Comparison of ENCODE assay signal across 8 cellular contexts in genomic region chr1:171251741-171252300, GRCh38. TPM values are rescaled to one million over a fixed set of nuclear protein-coding genes. Genes with fewer than 3 reads are reported as not detected.
DNase-seq lines count a peak whose midpoint lies in the region; ATAC-seq lines count a peak whose summit lies in the region.

No MANE protein-coding gene starts in this region.

- 15% methylated on average over 14 of the region's 14 CpGs for WGBS in aorta, 2 donors

- peak overlapping the region; percentile 73 for H3K4me3 ChIP-seq in SK-N-MC
- H3K4me3 ChIP-seq in mononuclear cell (ENCODE audit: low read length): peak overlapping the region; percentile 37
- peak overlapping the region; percentile 22 to 74 for H3K4me3 ChIP-seq in aorta (ENCODE audit: low read length in 2 of 2)

- peak; percentile 57 for DNase-seq in stimulated activated CD4-positive, alpha-beta T cell treated with anti-CD3 and anti-CD28 coated beads, Interleukin-15, amount 100 ng/mL, for 24 hours
- no peak for DNase-seq in stimulated activated CD4-positive, alpha-beta T cell treated with anti-CD3 and anti-CD28 coated beads, Interleukin-12 subunit alpha, Interleukin-12 subunit beta, amount 100 ng/mL, for 4 hours
- DNase-seq in SK-N-MC (ENCODE audit: low read depth, low spot score): no peak
- DNase-seq in effector memory CD8-positive, alpha-beta T cell: no peak
- peak in 1 of 2 donors; percentile 80 for DNase-seq in aorta

- peaks cover 9% of the 10 kb centered on the region in 2 donors for H3K4me1 Mint-ChIP-seq in effector memory CD8-positive, alpha-beta T cell (ENCODE audit: low read depth in 2 of 2)

- peak; percentile 41 for ATAC-seq in HG03175 (IDR thresholded peaks at IDR 0.05; ENCODE audit: unreplicated experiment)
- peak; percentile 19 for ATAC-seq in effector memory CD8-positive, alpha-beta T cell (replicated peaks)
- ATAC-seq in aorta (ENCODE audit: low FRiP score): no peak
- no peak for ATAC-seq in HG02970 (IDR thresholded peaks at IDR 0.05; ENCODE audit: low FRiP score, unreplicated experiment)

- H3K4me1 ChIP-seq in mononuclear cell (ENCODE audit: insufficient read depth, low read length): peaks cover 6% of the 10 kb centered on the region
- no peaks in the 10 kb centered on the region for H3K4me1 ChIP-seq in aorta (ENCODE audit: control insufficient read depth in 1 of 2, insufficient read depth in 2 of 2, low read length in 2 of 2)

- no peaks in the 10 kb centered on the region for H3K9me3 Mint-ChIP-seq in effector memory CD8-positive, alpha-beta T cell

- intact Hi-C loops in aorta (cut with DNase I): no loop called here

- no peaks in the 10 kb centered on the region for H3K9me3 ChIP-seq in SK-N-MC (ENCODE audit: low read depth, low read length)
- no peaks in the 10 kb centered on the region for H3K9me3 ChIP-seq in mononuclear cell (ENCODE audit: low read depth, low read length)
- H3K9me3 ChIP-seq in aorta (ENCODE audit: control insufficient read depth, low read length): no peaks in the 10 kb centered on the region

- H3K4me3 Mint-ChIP-seq in effector memory CD8-positive, alpha-beta T cell: peak overlapping the region; percentile 69 to 72

- H3K36me3 ChIP-seq in SK-N-MC (ENCODE audit: insufficient read depth, low read length) (no peaks in the 10 kb centered on the region), aorta (ENCODE audit: control insufficient read depth in 1 of 2, insufficient read depth in 2 of 2, low read length in 1 of 2) (no peaks in the 10 kb centered on the region)

- H3K27ac ChIP-seq in SK-N-MC (no peak overlapping the region), aorta (ENCODE audit: low read depth in 1 of 2, low read length in 2 of 2) (no peak overlapping the region)

- H3K27me3 Mint-ChIP-seq in effector memory CD8-positive, alpha-beta T cell: peaks cover 55 to 69% of the 10 kb centered on the region in 2 donors

- no peaks in the 10 kb centered on the region for H3K36me3 Mint-ChIP-seq in effector memory CD8-positive, alpha-beta T cell (ENCODE audit: insufficient read depth)

- no peak overlapping the region for H3K27ac Mint-ChIP-seq in effector memory CD8-positive, alpha-beta T cell

- peaks cover 49% of the 10 kb centered on the region for H3K27me3 ChIP-seq in mononuclear cell (ENCODE audit: insufficient read depth, low read length)
- no peaks in the 10 kb centered on the region for H3K27me3 ChIP-seq in aorta (ENCODE audit: control insufficient read depth in 1 of 2, insufficient read depth in 2 of 2, low read length in 1 of 2)

- H3K9ac ChIP-seq in SK-N-MC (ENCODE audit: insufficient read length): peak overlapping the region; percentile 62

RNA-seq across cellular contexts. Expression of gene FMO1, which starts 3.5 kb away (rescaled TPM):
- total RNA-seq in mononuclear cell (not detected), aorta (1 to 10 TPM in 1 of 2 donors, under 1 TPM in 1; 0.81 to 7.3 TPM)
- polyA plus RNA-seq in aorta: under 1 TPM in 1 of 2 donors, not detected in 1; 0.28 TPM

Comparison
In these comparisons a context has a peak if more than half of its experiments do, and no peak if none do; other contexts are left out.
1. ATAC-seq: peak in HG03175 (single experiment) and effector memory CD8-positive, alpha-beta T cell (single experiment); none in aorta (single experiment) and HG02970 (single experiment).
2. Peak in every context shown above with its lines, with median percentiles within 50 percentile points of each other: H3K4me3 ChIP-seq.